Comparison of ENCODE assay signal across 24 cellular contexts in genomic region chr9:107332883-107333282, GRCh38.
"Had no signal": no experiment of that assay in that cellular context is flagged by ENCODE, and none has a peak within 500 bp of the region (broad histone marks: within the 10 kb centered on the region; RNA-seq: fewer than 3 reads in every experiment).

No MANE protein-coding gene starts in this region.

- H3K9me3 Mint-ChIP-seq: activated CD4-positive, alpha-beta T cell treated with anti-CD3 and anti-CD28 coated beads, Interleukin-2, amount 10 ng/mL, durations not matched to agents 24 days and 14 days; activated naive CD8-positive, alpha-beta T cell treated with anti-CD3 and anti-CD28 coated beads, Interleukin-2, amount 10 ng/mL, durations not matched to agents 7 days and 5 days; endodermal cell; nephron; stimulated activated naive CD8-positive, alpha-beta T cell treated with anti-CD3 and anti-CD28 coated beads, Interleukin-15, Interleukin-2, amounts not matched to agents 100 ng/mL and 50 ng/mL, for 24 hours; WTC11 had no signal

- H3K27ac Mint-ChIP-seq: activated CD4-positive, alpha-beta T cell treated with anti-CD3 and anti-CD28 coated beads, Interleukin-2, amount 10 ng/mL, durations not matched to agents 24 days and 14 days; activated naive CD8-positive, alpha-beta T cell treated with anti-CD3 and anti-CD28 coated beads, Interleukin-2, amount 10 ng/mL, durations not matched to agents 7 days and 5 days; endodermal cell; nephron; stimulated activated naive CD8-positive, alpha-beta T cell treated with anti-CD3 and anti-CD28 coated beads, Interleukin-15, Interleukin-2, amounts not matched to agents 100 ng/mL and 50 ng/mL, for 24 hours; WTC11 had no signal

- H3K27me3 Mint-ChIP-seq: activated CD4-positive, alpha-beta T cell treated with anti-CD3 and anti-CD28 coated beads, Interleukin-2, amount 10 ng/mL, durations not matched to agents 24 days and 14 days; activated naive CD8-positive, alpha-beta T cell treated with anti-CD3 and anti-CD28 coated beads, Interleukin-2, amount 10 ng/mL, durations not matched to agents 7 days and 5 days; stimulated activated naive CD8-positive, alpha-beta T cell treated with anti-CD3 and anti-CD28 coated beads, Interleukin-15, Interleukin-2, amounts not matched to agents 100 ng/mL and 50 ng/mL, for 24 hours had no signal

- H3K4me3 Mint-ChIP-seq: activated CD4-positive, alpha-beta T cell treated with anti-CD3 and anti-CD28 coated beads, Interleukin-2, amount 10 ng/mL, durations not matched to agents 24 days and 14 days; activated naive CD8-positive, alpha-beta T cell treated with anti-CD3 and anti-CD28 coated beads, Interleukin-2, amount 10 ng/mL, durations not matched to agents 7 days and 5 days; endodermal cell; nephron; stimulated activated naive CD8-positive, alpha-beta T cell treated with anti-CD3 and anti-CD28 coated beads, Interleukin-15, Interleukin-2, amounts not matched to agents 100 ng/mL and 50 ng/mL, for 24 hours; WTC11 had no signal

- DNase-seq: activated CD4-positive, alpha-beta T cell treated with anti-CD3 and anti-CD28 coated beads, Interleukin-2, amount 10 ng/mL, durations not matched to agents 24 days and 14 days; activated effector memory CD4-positive, alpha-beta T cell treated with Interleukin-2 at 50 U/mL for 16 hours; activated naive CD8-positive, alpha-beta T cell treated with anti-CD3 and anti-CD28 coated beads, Interleukin-2, amount 10 ng/mL, durations not matched to agents 7 days and 5 days; anterior cingulate cortex; endodermal cell; erythroblast; heart right ventricle; left colon; mammary epithelial cell; mucosa of descending colon; occipital lobe; right lobe of liver; stimulated activated CD4-positive, alpha-beta T cell treated with anti-CD3 and anti-CD28 coated beads, Interleukin-4, amount 100 ng/mL, for 4 hours; stimulated activated CD8-positive, alpha-beta memory T cell treated with anti-CD3 and anti-CD28 coated beads, Interleukin-4, amount 100 ng/mL, for 48 hours; T-helper 2 cell; upper lobe of left lung had no signal

- H3K27me3 ChIP-seq: gastroesophageal sphincter, heart right ventricle, right lobe of liver, suprapubic skin, upper lobe of left lung had no signal

- H3K4me1 Mint-ChIP-seq: activated naive CD8-positive, alpha-beta T cell treated with anti-CD3 and anti-CD28 coated beads, Interleukin-2, amount 10 ng/mL, durations not matched to agents 7 days and 5 days; endodermal cell had no signal

- ATAC-seq: gastroesophageal sphincter, left colon, mucosa of descending colon, WTC11 had no signal

- H3K4me3 ChIP-seq: gastroesophageal sphincter, heart right ventricle, mucosa of descending colon, prostate gland, right lobe of liver, smooth muscle cell, suprapubic skin, upper lobe of left lung had no signal

- FAIRE-seq: TTC549 had no signal

- H3K9me3 ChIP-seq: gastroesophageal sphincter, heart right ventricle, mucosa of descending colon, prostate gland, right lobe of liver, suprapubic skin, upper lobe of left lung had no signal
